Comparison of ENCODE assay signal across 12 cellular contexts in the genomic region with DNA sequence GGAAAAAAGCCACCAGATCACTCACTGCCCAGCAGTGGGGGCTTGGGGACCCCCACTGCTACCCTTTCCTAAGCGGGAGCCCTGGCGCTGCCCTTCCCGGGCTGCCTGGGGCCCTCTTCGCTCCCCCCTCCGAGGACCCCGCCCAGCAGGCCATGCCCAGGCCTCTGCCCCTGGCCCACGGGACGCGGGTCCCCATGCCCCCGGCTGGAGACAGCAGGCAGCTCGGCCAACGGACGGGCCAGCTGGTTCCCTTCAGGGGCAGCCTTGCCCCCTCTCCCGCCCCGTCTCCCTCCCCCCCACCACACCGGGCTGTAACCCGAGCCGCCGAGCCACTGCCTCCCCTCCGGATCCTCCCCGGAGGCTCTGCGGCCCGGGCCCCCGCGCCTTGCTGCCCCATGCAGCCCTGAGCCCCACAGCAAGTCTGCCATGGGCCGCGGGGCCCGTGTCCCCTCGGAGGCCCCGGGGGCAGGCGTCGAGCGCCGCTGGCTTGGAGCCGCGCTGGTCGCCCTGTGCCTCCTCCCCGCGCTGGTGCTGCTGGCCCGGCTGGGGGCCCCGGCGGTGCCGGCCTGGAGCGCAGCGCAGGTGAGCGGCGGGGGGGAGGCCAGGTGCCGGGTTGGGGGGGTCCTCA. TPM values are rescaled to one million over a fixed set of nuclear protein-coding genes. Genes with fewer than 3 reads are reported as not detected.
DNase-seq lines count a peak whose midpoint lies in the region; ATAC-seq and TF ChIP-seq lines count a peak whose summit lies in the region.
"Had no signal": no experiment of that assay in that cellular context is flagged by ENCODE, and none has a peak within 500 bp of the region (broad histone marks: within the 10 kb centered on the region; RNA-seq: fewer than 3 reads in every experiment).

A gene (plus strand): TSS at position 381 of the 628 bp plus-strand sequence. CDS start 46 bp downstream, at position 427.

- in situ Hi-C loops in ACHN (cut with HindIII; ENCODE audit: low pct_ligation_motif_present, low pct_unique_long_range_greater_than_20kb, low sequenced_read_pairs), result no loop called here

- ATAC-seq in HG03108 (IDR thresholded peaks at IDR 0.05; ENCODE audit: unreplicated experiment) (no peak), HG03460 (IDR thresholded peaks at IDR 0.05; ENCODE audit: unreplicated experiment) (no peak)
- ATAC-seq: HCT116 had no signal

- H3K36me3 ChIP-seq in ectodermal cell (ENCODE audit: control insufficient read depth, insufficient read depth, low read length) (no peaks in the 10 kb centered on the region), vagina (peaks cover 0 to 8% of the 10 kb centered on the region in 2 donors)

- H3K4me3 ChIP-seq in ectodermal cell (ENCODE audit: insufficient read depth, low read depth, low read length), result peak within 1 kb of the TSS; percentile 29
- peak within 1 kb of the TSS; percentile 34 to 35 for H3K4me3 ChIP-seq in vagina

- TF ChIP-seq CTCF in vagina (IDR thresholded peaks at IDR 0.05), result no peak

- no peaks in the 10 kb centered on the region for H3K4me1 ChIP-seq in ectodermal cell (ENCODE audit: control insufficient read depth, insufficient read depth, low read length)
- H3K4me1 ChIP-seq in vagina, result peaks cover 22% of the 10 kb centered on the region

- no peak for TF ChIP-seq POLR2A in vagina (IDR thresholded peaks at IDR 0.05)

- whole genome bisulfite sequencing in ectodermal cell, 2 experiments, result 2% methylated on average over 48 of the region's 48 CpGs

- DNase-seq in activated naive CD4-positive, alpha-beta T cell treated with anti-CD3 and anti-CD28 coated beads, Interleukin-2, amount 50 U/mL, for 16 hours, result peak; percentile 14
- DNase-seq in activated naive CD4-positive, alpha-beta T cell (lab: John Stamatoyannopoulos, UW), result no peak
- DNase-seq in mesenteric fat pad (ENCODE audit: low spot score) (no peak), vagina (ENCODE audit: extremely low spot score in 2 of 2) (no peak), ACHN (no peak)
- DNase-seq: EL; MM.1S; stimulated activated CD4-positive, alpha-beta T cell treated with anti-CD3 and anti-CD28 coated beads, Interleukin-4, amount 100 ng/mL, for 24 hours had no signal

- H3K27ac ChIP-seq in ectodermal cell (ENCODE audit: insufficient read depth, low read depth, low read length, poor library complexity, severe bottlenecking) (no peak within 1 kb of the TSS), vagina (peak within 1 kb of the TSS; percentile 82)

- H3K27me3 ChIP-seq in ectodermal cell (ENCODE audit: control insufficient read depth, insufficient read depth, low read length, poor library complexity, severe bottlenecking) (peaks cover 24% of the 10 kb centered on the region), vagina (peaks cover 4% of the 10 kb centered on the region)

- intact Hi-C loops in vagina (cut with DNase I), result no loop called here

- H3K9me3 ChIP-seq in ectodermal cell (ENCODE audit: control insufficient read depth, low read length), result no peaks in the 10 kb centered on the region
- H3K9me3 ChIP-seq in vagina, result no peaks in the 10 kb centered on the region

RNA-seq across cellular contexts. Expression of the gene that starts here (rescaled TPM):
- 7.1 TPM for polyA plus RNA-seq in ectodermal cell (2013, experiment 1 of 4)
- 9.0 TPM for polyA plus RNA-seq in ectodermal cell (2013, experiment 2 of 4)
- 10.0 TPM for polyA plus RNA-seq in ectodermal cell (2013, experiment 3 of 4)
- polyA plus RNA-seq in ectodermal cell (2013, experiment 4 of 4), result 13.4 TPM
- 17.2 TPM for total RNA-seq in mesenteric fat pad
- total RNA-seq in vagina, result 42.7 TPM
